Comparison of ENCODE assay signal across 1 cellular context in genomic region chr20:571754-572331, GRCh38.
TF ChIP-seq lines count a peak whose summit lies in the region.

No MANE protein-coding gene starts in this region.

TF ChIP-seq in HepG2, 621 proteins besides CTCF, POLR2A, EP300 and RAD21 (continued from another document):
- TF ChIP-seq PRDM15 (CRISPR knock-in tag; IDR thresholded peaks at IDR 0.05) (peak; percentile 83), NRL (CRISPR knock-in tag; IDR thresholded peaks at IDR 0.05; ENCODE audit: borderline replicate concordance) (no peak), TAF1 (CRISPR knock-in tag; IDR thresholded peaks at IDR 0.05) (no peak), DRAP1 (CRISPR knock-in tag; IDR thresholded peaks at IDR 0.05) (no peak), FUBP1 (CRISPR knock-in tag; IDR thresholded peaks at IDR 0.05; ENCODE audit: borderline replicate concordance) (no peak), WIZ (CRISPR knock-in tag; IDR thresholded peaks at IDR 0.05) (0 out of 2 replicates have a peak, but pooled peaks have one; percentile 30), ZBTB38 (CRISPR knock-in tag; IDR thresholded peaks at IDR 0.05) (no peak), TFAP4 (IDR thresholded peaks at IDR 0.05; ENCODE audit: borderline replicate concordance, low read depth) (peak; percentile 35; the same call in 1 of the 2 replicates), PATZ1 (CRISPR knock-in tag; IDR thresholded peaks at IDR 0.05) (peak; percentile 66)
